10 cellular contexts compared by ENCODE assay signal in the genomic region with DNA sequence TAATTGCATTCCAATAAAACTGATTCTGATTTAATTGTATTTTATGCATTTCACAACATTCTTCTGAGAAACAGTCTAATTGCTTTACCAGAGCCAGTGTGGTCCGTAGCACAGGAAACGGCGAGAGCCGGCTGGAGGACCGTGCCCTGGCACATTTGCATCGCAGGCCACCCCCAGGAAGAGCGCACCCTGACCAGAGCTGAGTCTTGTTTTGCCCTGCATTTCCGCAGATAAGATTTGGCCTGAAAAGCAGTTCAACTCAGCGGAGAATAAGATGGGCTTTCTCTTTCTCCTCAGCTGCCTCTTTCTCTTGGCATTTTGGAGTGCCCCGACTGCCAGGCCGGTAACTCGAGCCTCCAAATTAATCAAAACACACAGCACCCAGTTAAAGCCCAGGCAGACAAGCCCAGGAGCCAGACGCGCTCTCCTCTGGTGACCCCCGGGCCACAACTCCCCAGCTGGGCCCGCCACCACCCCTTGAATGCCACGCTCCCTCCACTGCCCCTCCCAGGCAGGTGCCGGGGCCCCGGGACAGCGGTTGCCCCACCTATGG. TPM values are rescaled to one million over a fixed set of nuclear protein-coding genes. Genes with fewer than 3 reads are reported as not detected.
A peak's percentile ranks its signal among the peaks of the same experiment; 100 is the strongest.
DNase-seq lines count a peak whose midpoint lies in the region; ATAC-seq and TF ChIP-seq lines count a peak whose summit lies in the region.
"Had no signal": no experiment of that assay in that cellular context is flagged by ENCODE, and none has a peak within 500 bp of the region (broad histone marks: within the 10 kb centered on the region; RNA-seq: fewer than 3 reads in every experiment).

No MANE protein-coding gene starts in this region.

- no peak for TF ChIP-seq CTCF in AG04450 (IDR thresholded peaks at IDR 0.05; ENCODE audit: low read depth, low read length)
- TF ChIP-seq CTCF in VCaP (conservative IDR thresholded peaks at IDR 0.05), result no peak
- TF ChIP-seq CTCF in right atrium auricular region (IDR thresholded peaks at IDR 0.05), result peak in 1 of 2 donors; percentile 29

- POLR2A ChIA-PET in AG04450 (lab: Yijun Ruan, JAX), result no interaction called here

- CTCF ChIA-PET in AG04450 (lab: Charles Lee), result no interaction called here

- DNase-seq in AG04450 (ENCODE audit: low read depth, low spot score) (no peak), right atrium auricular region (ENCODE audit: low spot score) (no peak)
- no peak for DNase-seq in NK-92 treated with Interleukin-12 subunit alpha and Interleukin-12 subunit beta, amount 100 ng/mL, for 24 hours (lab: John Stamatoyannopoulos, UW)
- no peak for DNase-seq in activated naive CD4-positive, alpha-beta T cell (lab: John Stamatoyannopoulos, UW)

- H3K27ac ChIP-seq in AG04450 (ENCODE audit: low read depth, low read length), result no peak overlapping the region
- peak overlapping the region; percentile 86 for H3K27ac ChIP-seq in VCaP
- H3K27ac ChIP-seq in right atrium auricular region, result peak overlapping the region; percentile 85 to 86
- peak overlapping the region in 5 of 21 experiments; percentile 3 to 60 (median 43) for H3K27ac ChIP-seq in skin epidermis
- H3K27ac ChIP-seq: neutrophil had no signal

- H3K27me3 ChIP-seq in AG04450 (ENCODE audit: control insufficient read depth, insufficient read depth, low read length), result peaks cover 28% of the 10 kb centered on the region
- H3K27me3 ChIP-seq in right atrium auricular region, result no peaks in the 10 kb centered on the region

- no peaks in the 10 kb centered on the region for H3K9me3 ChIP-seq in AG04450 (ENCODE audit: control insufficient read depth, insufficient read depth, low read length)
- no peaks in the 10 kb centered on the region for H3K9me3 ChIP-seq in right atrium auricular region
- H3K9me3 ChIP-seq: neutrophil had no signal

- H3K4me3 ChIP-seq in AG04450 (ENCODE audit: low read depth, low read length), result peak overlapping the region; percentile 25; the same call in 1 of the 2 replicates
- peak overlapping the region; percentile 67 to 76 for H3K4me3 ChIP-seq in right atrium auricular region
- peak overlapping the region; percentile 23 to 48 (median 34) for H3K4me3 ChIP-seq in skin epidermis

- ATAC-seq in GM18519 (IDR thresholded peaks at IDR 0.05; ENCODE audit: low FRiP score, unreplicated experiment), result peak; percentile 47
- ATAC-seq in HG02943 (IDR thresholded peaks at IDR 0.05; ENCODE audit: low read depth, unreplicated experiment), result peak; percentile 77

- no peaks in the 10 kb centered on the region for H3K36me3 ChIP-seq in right atrium auricular region
- H3K36me3 ChIP-seq: neutrophil had no signal

- peaks cover 0 to 7% of the 10 kb centered on the region in 2 donors for H3K4me1 ChIP-seq in right atrium auricular region

RNA-seq across cellular contexts. Expression of gene COL4A4, which starts 0.5 kb away (rescaled TPM):
- 0.05 and 0.06 TPM in 2 replicates for polyA plus RNA-seq in AG04450 (2011; rRNA removed)
- polyA minus RNA-seq in AG04450 (2011; rRNA and poly(A)+ RNA removed), result under 0.01 and 0.04 TPM in 2 replicates
- 10 to 100 TPM in 1 of 2 donors, 1 to 10 TPM in 1; 3.8 to 10.0 TPM for total RNA-seq in right atrium auricular region

RNA-seq across cellular contexts. Expression of gene COL4A3, which starts 0.9 kb away (rescaled TPM):
- 0.07 TPM in 1 of 2 replicates, not detected in the other for polyA plus RNA-seq in AG04450 (2011; rRNA removed)
- not detected in 2 replicates for polyA minus RNA-seq in AG04450 (2011; rRNA and poly(A)+ RNA removed)
- total RNA-seq in right atrium auricular region, result 1 to 10 TPM; 2.7 to 8.0 TPM
- total RNA-seq: HT1080 had no signal
